Comparison of ENCODE assay signal across 8 cellular contexts in genomic region chr11:65474851-65475250, GRCh38. TPM values are rescaled to one million over a fixed set of nuclear protein-coding genes. Genes with fewer than 3 reads are reported as not detected.
A peak's percentile ranks its signal among the peaks of the same experiment; 100 is the strongest.
DNase-seq lines count a peak whose midpoint lies in the region; ATAC-seq and TF ChIP-seq lines count a peak whose summit lies in the region.
"Not testable (repeated sequence)": the region's sequence is repeated elsewhere in the genome, so short reads cannot be mapped to it uniquely, and the experiment has no call there.

No MANE protein-coding gene starts in this region.

- H3K79me2 ChIP-seq in KMS-11 (ENCODE audit: insufficient read depth, low read depth): peaks cover 24% of the 10 kb centered on the region

- H3K27me3 ChIP-seq in A673 (replicated peaks; ENCODE audit: insufficient read depth, low read depth, low read length, poor library complexity); KMS-11 (ENCODE audit: insufficient read depth, low read depth); Peyer's patch; right atrium auricular region: not testable (repeated sequence)

- H3K4me1 ChIP-seq in A673 (ENCODE audit: insufficient read depth, low read length, poor library complexity, severe bottlenecking) (peaks cover 28% of the 10 kb centered on the region), KMS-11 (ENCODE audit: low read depth, poor library complexity, severe bottlenecking) (peaks cover 79% of the 10 kb centered on the region), Peyer's patch (peaks cover 0 to 51% (median 12%) of the 10 kb centered on the region in 4 donors), right atrium auricular region (peaks cover 0 to 63% of the 10 kb centered on the region in 2 donors)

- TSS peak; percentile 3 for BruUV-seq in A673 (replicated peaks; lab: Mats Ljungman, UMichigan)
- not testable (repeated sequence) for BruUV-seq in MCF 10A (replicated peaks; lab: Mats Ljungman, UMichigan)

- H4K20me1 ChIP-seq in KMS-11 (ENCODE audit: insufficient read depth): not testable (repeated sequence)

- H3K9ac ChIP-seq in KMS-11: not testable (repeated sequence)

- not testable (repeated sequence) for H3K4me3 ChIP-seq in A673 (ENCODE audit: low read depth, low read length, poor library complexity, severe bottlenecking); KMS-11 (IDR thresholded peaks at IDR 0.05; ENCODE audit: insufficient read depth, low read depth, low read length); Peyer's patch; right atrium auricular region

- intact Hi-C loops in A673 (cut with micrococcal nuclease; ENCODE audit: unreplicated experiment); MCF 10A (cut with micrococcal nuclease): not testable (repeated sequence)
- intact Hi-C loops in activated CD8-positive, alpha-beta T cell treated with anti-CD3 and anti-CD28 coated beads for 36 hours (cut with micrococcal nuclease): loop anchor here (5.0 kb wide), 1 partner anchor 32 kb away; no protein-coding TSS in a partner anchor
- intact Hi-C loops in natural killer cell (cut with micrococcal nuclease): loop anchor here (5.0 kb wide), 1 partner anchor 32 kb away; no protein-coding TSS in a partner anchor

- not testable (repeated sequence) for TF ChIP-seq POLR2A in Peyer's patch (IDR thresholded peaks at IDR 0.05)

- not testable (repeated sequence) for H3K9me3 ChIP-seq in A673 (ENCODE audit: low read depth, low read length, poor library complexity, severe bottlenecking); Peyer's patch; right atrium auricular region

- ATAC-seq in activated CD8-positive, alpha-beta T cell treated with anti-CD3 and anti-CD28 coated beads for 36 hours; natural killer cell; stimulated activated effector memory CD8-positive, alpha-beta T cell treated with anti-CD3 and anti-CD28 coated beads, Interleukin-12 subunit alpha, Interleukin-12 subunit beta, amount 100 ng/mL, for 72 hours: not testable (repeated sequence)

- TF ChIP-seq CTCF in A673 (conservative IDR thresholded peaks at IDR 0.05; ENCODE audit: low read depth, low read length); KMS-11 (conservative IDR thresholded peaks at IDR 0.05; ENCODE audit: low read depth, low read length); Peyer's patch (IDR thresholded peaks at IDR 0.05); activated CD8-positive, alpha-beta T cell treated with anti-CD3 and anti-CD28 coated beads for 36 hours (IDR thresholded peaks at IDR 0.05); MCF 10A (IDR thresholded peaks at IDR 0.05; ENCODE audit: unreplicated experiment); right atrium auricular region (IDR thresholded peaks at IDR 0.05); natural killer cell (IDR thresholded peaks at IDR 0.05): not testable (repeated sequence)

- H3K4me2 ChIP-seq in KMS-11: not testable (repeated sequence)

- peak overlapping the region; percentile 49 for H3K4me3 Mint-ChIP-seq in activated CD8-positive, alpha-beta T cell treated with anti-CD3 and anti-CD28 coated beads for 36 hours
- H3K4me3 Mint-ChIP-seq in MCF 10A (ENCODE audit: unreplicated experiment): peak overlapping the region; percentile 12
- peak overlapping the region; percentile 35 for H3K4me3 Mint-ChIP-seq in natural killer cell
- not testable (repeated sequence) for H3K4me3 Mint-ChIP-seq in stimulated activated effector memory CD8-positive, alpha-beta T cell treated with anti-CD3 and anti-CD28 coated beads, Interleukin-12 subunit alpha, Interleukin-12 subunit beta, amount 100 ng/mL, for 72 hours

- not testable (repeated sequence) for H3K36me3 ChIP-seq in A673 (ENCODE audit: insufficient read depth, low read length, poor library complexity, severe bottlenecking); KMS-11 (ENCODE audit: insufficient read depth); Peyer's patch; right atrium auricular region

- H3K27me3 Mint-ChIP-seq in activated CD8-positive, alpha-beta T cell treated with anti-CD3 and anti-CD28 coated beads for 36 hours; MCF 10A (ENCODE audit: insufficient read depth, unreplicated experiment); natural killer cell (ENCODE audit: low read depth in 2 of 2): not testable (repeated sequence)

- not testable (repeated sequence) for DNase-seq in A673 (ENCODE audit: low spot score); activated CD8-positive, alpha-beta T cell treated with anti-CD3 and anti-CD28 coated beads for 36 hours; MCF 10A (ENCODE audit: unreplicated experiment); right atrium auricular region (ENCODE audit: low spot score); natural killer cell; stimulated activated effector memory CD8-positive, alpha-beta T cell treated with anti-CD3 and anti-CD28 coated beads, Interleukin-12 subunit alpha, Interleukin-12 subunit beta, amount 100 ng/mL, for 72 hours (ENCODE audit: low spot score in 2 of 2)
- peak in 1 of 3 donors; percentile 79 for DNase-seq in Peyer's patch

- peak overlapping the region; percentile 59 for H3K27ac Mint-ChIP-seq in activated CD8-positive, alpha-beta T cell treated with anti-CD3 and anti-CD28 coated beads for 36 hours
- H3K27ac Mint-ChIP-seq in MCF 10A (ENCODE audit: low read depth, unreplicated experiment); natural killer cell: not testable (repeated sequence)
- peak overlapping the region; percentile 98 for H3K27ac Mint-ChIP-seq in stimulated activated effector memory CD8-positive, alpha-beta T cell treated with anti-CD3 and anti-CD28 coated beads, Interleukin-12 subunit alpha, Interleukin-12 subunit beta, amount 100 ng/mL, for 72 hours

- peaks cover 24% of the 10 kb centered on the region for H3K4me1 Mint-ChIP-seq in activated CD8-positive, alpha-beta T cell treated with anti-CD3 and anti-CD28 coated beads for 36 hours (ENCODE audit: low read depth)
- peaks cover 18% of the 10 kb centered on the region for H3K4me1 Mint-ChIP-seq in MCF 10A (ENCODE audit: insufficient read depth, unreplicated experiment)
- H3K4me1 Mint-ChIP-seq in natural killer cell: peaks cover 26 to 28% of the 10 kb centered on the region in 2 donors
- peaks cover 38% of the 10 kb centered on the region for H3K4me1 Mint-ChIP-seq in stimulated activated effector memory CD8-positive, alpha-beta T cell treated with anti-CD3 and anti-CD28 coated beads, Interleukin-12 subunit alpha, Interleukin-12 subunit beta, amount 100 ng/mL, for 72 hours

- peaks cover 13% of the 10 kb centered on the region for H3K36me3 Mint-ChIP-seq in activated CD8-positive, alpha-beta T cell treated with anti-CD3 and anti-CD28 coated beads for 36 hours (ENCODE audit: low read depth)
- H3K36me3 Mint-ChIP-seq in MCF 10A (ENCODE audit: insufficient read depth, unreplicated experiment); natural killer cell: not testable (repeated sequence)
- H3K36me3 Mint-ChIP-seq in stimulated activated effector memory CD8-positive, alpha-beta T cell treated with anti-CD3 and anti-CD28 coated beads, Interleukin-12 subunit alpha, Interleukin-12 subunit beta, amount 100 ng/mL, for 72 hours: peaks cover 29% of the 10 kb centered on the region

- H3K27ac ChIP-seq in A673 (ENCODE audit: low read depth, low read length, poor library complexity, severe bottlenecking): not testable (repeated sequence)
- peak overlapping the region; percentile 21; the same call in 1 of the 2 replicates for H3K27ac ChIP-seq in KMS-11
- H3K27ac ChIP-seq in Peyer's patch: peak overlapping the region in 3 of 4 donors; percentile 30 to 100 (median 99)
- H3K27ac ChIP-seq in right atrium auricular region: peak overlapping the region; percentile 99

- CTCF ChIA-PET in A673 (lab: Charles Lee): not testable (repeated sequence)
- CTCF ChIA-PET in activated CD8-positive, alpha-beta T cell treated with anti-CD3 and anti-CD28 coated beads for 36 hours (lab: Charles Lee): interaction anchor here (0.7 to 5.7 kb wide), 2 partner anchors 9 to 57 kb away, joined by 3 to 34 read pairs; no protein-coding TSS in a partner anchor
- CTCF ChIA-PET in MCF 10A (lab: Yijun Ruan, JAX): interaction anchor here (0.7 to 2.5 kb wide), 3 partner anchors 13 to 57 kb away, joined by 3 to 17 read pairs (median 9); no protein-coding TSS in a partner anchor

- POLR2A ChIA-PET in A673 (lab: Charles Lee; ENCODE audit: low non-redundant PET): not testable (repeated sequence)
- POLR2A ChIA-PET in activated CD8-positive, alpha-beta T cell treated with anti-CD3 and anti-CD28 coated beads for 36 hours (lab: Charles Lee): interaction anchor here (0.9 to 15.0 kb wide), 5 partner anchors 15 to 52 kb away, joined by 3 to 687 read pairs (median 94); partner anchors contain the start of genes MALAT1 and NEAT1
- POLR2A ChIA-PET in MCF 10A (lab: Yijun Ruan, JAX): interaction anchor here (0.7 to 20.2 kb wide), 5 partner anchors 17 to 54 kb away, joined by 3 to 2284 read pairs (median 81); partner anchors contain the start of genes MALAT1 and NEAT1

- H2AFZ ChIP-seq in KMS-11 (ENCODE audit: low read depth): not testable (repeated sequence)

- not testable (repeated sequence) for H3K9me3 Mint-ChIP-seq in activated CD8-positive, alpha-beta T cell treated with anti-CD3 and anti-CD28 coated beads for 36 hours; MCF 10A (ENCODE audit: unreplicated experiment); natural killer cell; stimulated activated effector memory CD8-positive, alpha-beta T cell treated with anti-CD3 and anti-CD28 coated beads, Interleukin-12 subunit alpha, Interleukin-12 subunit beta, amount 100 ng/mL, for 72 hours

RNA-seq across cellular contexts. Expression of gene MALAT1, which starts 24.0 kb away (rescaled TPM):
- 4,586 and 4,701 TPM in 2 replicates for total RNA-seq in A673 (2021)
- over 10,000 TPM; 10,683 to 28,425 (median 19,356) TPM for total RNA-seq in Peyer's patch
- 1,000 to 10,000 TPM; 3,856 to 3,869 TPM for total RNA-seq in activated CD8-positive, alpha-beta T cell treated with anti-CD3 and anti-CD28 coated beads for 36 hours
- 10,851 and 12,068 TPM in 2 replicates for total RNA-seq in MCF 10A (2022)
- total RNA-seq in right atrium auricular region: 1,000 to 10,000 TPM; 2,120 to 2,577 TPM
- total RNA-seq in natural killer cell: over 10,000 TPM; 32,911 to 36,726 (median 33,502) TPM

RNA-seq across cellular contexts. Expression of gene SCYL1, which starts 50.0 kb away (rescaled TPM):
- total RNA-seq in A673 (2021): 90.6 and 95.7 TPM in 2 replicates
- total RNA-seq in Peyer's patch: 10 to 100 TPM; 73.4 to 88.1 (median 79.0) TPM
- 10 to 100 TPM; 71.5 to 76.8 TPM for total RNA-seq in activated CD8-positive, alpha-beta T cell treated with anti-CD3 and anti-CD28 coated beads for 36 hours
- 70.9 and 75.5 TPM in 2 replicates for total RNA-seq in MCF 10A (2022)
- total RNA-seq in right atrium auricular region: 10 to 100 TPM; 71.8 to 89.7 TPM
- total RNA-seq in natural killer cell: 10 to 100 TPM; 61.7 to 79.9 (median 71.3) TPM

RNA-seq across cellular contexts. Expression of gene NEAT1, which starts 52.3 kb away (rescaled TPM):
- 196 and 211 TPM in 2 replicates for total RNA-seq in A673 (2021)
- 1,000 to 10,000 TPM in 2 of 4 donors, 100 to 1,000 TPM in 2; 705 to 1,411 (median 1,064) TPM for total RNA-seq in Peyer's patch
- 100 to 1,000 TPM; 313 to 358 TPM for total RNA-seq in activated CD8-positive, alpha-beta T cell treated with anti-CD3 and anti-CD28 coated beads for 36 hours
- total RNA-seq in MCF 10A (2022): 1,026 and 1,292 TPM in 2 replicates
- total RNA-seq in right atrium auricular region: 10 to 100 TPM; 43.7 to 52.5 TPM
- total RNA-seq in natural killer cell: 1,000 to 10,000 TPM; 1,031 to 1,768 (median 1,493) TPM
